Comparison of ENCODE assay signal across 2 cellular contexts in the genomic region with DNA sequence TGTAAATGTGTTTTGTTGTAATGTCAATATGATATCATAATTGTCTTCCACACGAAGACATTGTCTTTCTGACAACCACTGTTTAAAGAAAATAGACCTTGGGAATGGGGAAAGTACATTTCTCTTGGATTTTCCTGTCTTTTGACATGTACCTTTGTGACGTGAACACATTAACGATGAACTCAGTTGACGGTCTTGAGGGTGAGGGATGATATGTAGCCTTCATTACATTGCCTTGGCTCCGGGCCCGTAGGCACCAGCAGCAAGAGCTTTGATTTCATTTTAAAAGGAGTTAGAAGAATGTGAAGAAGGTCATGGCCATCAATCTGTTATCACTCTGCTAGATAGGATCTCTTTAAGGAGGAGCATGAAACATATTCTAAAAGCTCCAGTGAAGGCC.
A peak's percentile ranks its signal among the peaks of the same experiment; 100 is the strongest.
TF ChIP-seq lines count a peak whose summit lies in the region.

No MANE protein-coding gene starts in this region.

TF ChIP-seq in SK-N-SH treated with all-trans-retinoic acid at 6 μM for 48 hours, 23 proteins besides CTCF, POLR2A, EP300 and RAD21 (continued from another document):
- TF ChIP-seq, protein P1, sequence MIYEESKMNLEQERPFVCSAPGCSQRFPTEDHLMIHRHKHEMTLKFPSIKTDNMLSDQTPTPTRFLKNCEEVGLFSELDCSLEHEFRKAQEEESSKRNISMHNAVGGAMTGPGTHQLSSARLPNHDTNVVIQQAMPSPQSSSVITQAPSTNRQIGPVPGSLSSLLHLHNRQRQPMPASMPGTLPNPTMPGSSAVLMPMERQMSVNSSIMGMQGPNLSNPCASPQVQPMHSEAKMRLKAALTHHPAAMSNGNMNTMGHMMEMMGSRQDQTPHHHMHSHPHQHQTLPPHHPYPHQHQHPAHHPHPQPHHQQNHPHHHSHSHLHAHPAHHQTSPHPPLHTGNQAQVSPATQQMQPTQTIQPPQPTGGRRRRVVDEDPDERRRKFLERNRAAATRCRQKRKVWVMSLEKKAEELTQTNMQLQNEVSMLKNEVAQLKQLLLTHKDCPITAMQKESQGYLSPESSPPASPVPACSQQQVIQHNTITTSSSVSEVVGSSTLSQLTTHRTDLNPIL (CRISPR knock-in tag; IDR thresholded peaks at IDR 0.05; ENCODE audit: low read depth), result no peak
- no peak for TF ChIP-seq ZNF565 (CRISPR knock-in tag; conservative IDR thresholded peaks at IDR 0.05; ENCODE audit: low read depth)
- TF ChIP-seq ISL1 (CRISPR knock-in tag; IDR thresholded peaks at IDR 0.05), result peak; percentile 80
- TF ChIP-seq, protein P2, sequence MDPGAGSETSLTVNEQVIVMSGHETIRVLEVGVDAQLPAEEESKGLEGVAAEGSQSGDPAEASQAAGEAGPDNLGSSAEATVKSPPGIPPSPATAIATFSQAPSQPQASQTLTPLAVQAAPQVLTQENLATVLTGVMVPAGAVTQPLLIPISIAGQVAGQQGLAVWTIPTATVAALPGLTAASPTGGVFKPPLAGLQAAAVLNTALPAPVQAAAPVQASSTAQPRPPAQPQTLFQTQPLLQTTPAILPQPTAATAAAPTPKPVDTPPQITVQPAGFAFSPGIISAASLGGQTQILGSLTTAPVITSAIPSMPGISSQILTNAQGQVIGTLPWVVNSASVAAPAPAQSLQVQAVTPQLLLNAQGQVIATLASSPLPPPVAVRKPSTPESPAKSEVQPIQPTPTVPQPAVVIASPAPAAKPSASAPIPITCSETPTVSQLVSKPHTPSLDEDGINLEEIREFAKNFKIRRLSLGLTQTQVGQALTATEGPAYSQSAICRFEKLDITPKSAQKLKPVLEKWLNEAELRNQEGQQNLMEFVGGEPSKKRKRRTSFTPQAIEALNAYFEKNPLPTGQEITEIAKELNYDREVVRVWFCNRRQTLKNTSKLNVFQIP (CRISPR knock-in tag; IDR thresholded peaks at IDR 0.05; ENCODE audit: borderline replicate concordance, low read depth), result no peak
TF ChIP-seq in SK-N-SH treated with all-trans-retinoic acid at 6 μM for 48 hours: peak in this region for 1.

TF ChIP-seq in SK-N-SH, 30 proteins besides CTCF, POLR2A, EP300 and RAD21 (continued from another document):
- TF ChIP-seq, protein P3, sequence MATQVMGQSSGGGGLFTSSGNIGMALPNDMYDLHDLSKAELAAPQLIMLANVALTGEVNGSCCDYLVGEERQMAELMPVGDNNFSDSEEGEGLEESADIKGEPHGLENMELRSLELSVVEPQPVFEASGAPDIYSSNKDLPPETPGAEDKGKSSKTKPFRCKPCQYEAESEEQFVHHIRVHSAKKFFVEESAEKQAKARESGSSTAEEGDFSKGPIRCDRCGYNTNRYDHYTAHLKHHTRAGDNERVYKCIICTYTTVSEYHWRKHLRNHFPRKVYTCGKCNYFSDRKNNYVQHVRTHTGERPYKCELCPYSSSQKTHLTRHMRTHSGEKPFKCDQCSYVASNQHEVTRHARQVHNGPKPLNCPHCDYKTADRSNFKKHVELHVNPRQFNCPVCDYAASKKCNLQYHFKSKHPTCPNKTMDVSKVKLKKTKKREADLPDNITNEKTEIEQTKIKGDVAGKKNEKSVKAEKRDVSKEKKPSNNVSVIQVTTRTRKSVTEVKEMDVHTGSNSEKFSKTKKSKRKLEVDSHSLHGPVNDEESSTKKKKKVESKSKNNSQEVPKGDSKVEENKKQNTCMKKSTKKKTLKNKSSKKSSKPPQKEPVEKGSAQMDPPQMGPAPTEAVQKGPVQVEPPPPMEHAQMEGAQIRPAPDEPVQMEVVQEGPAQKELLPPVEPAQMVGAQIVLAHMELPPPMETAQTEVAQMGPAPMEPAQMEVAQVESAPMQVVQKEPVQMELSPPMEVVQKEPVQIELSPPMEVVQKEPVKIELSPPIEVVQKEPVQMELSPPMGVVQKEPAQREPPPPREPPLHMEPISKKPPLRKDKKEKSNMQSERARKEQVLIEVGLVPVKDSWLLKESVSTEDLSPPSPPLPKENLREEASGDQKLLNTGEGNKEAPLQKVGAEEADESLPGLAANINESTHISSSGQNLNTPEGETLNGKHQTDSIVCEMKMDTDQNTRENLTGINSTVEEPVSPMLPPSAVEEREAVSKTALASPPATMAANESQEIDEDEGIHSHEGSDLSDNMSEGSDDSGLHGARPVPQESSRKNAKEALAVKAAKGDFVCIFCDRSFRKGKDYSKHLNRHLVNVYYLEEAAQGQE (IDR thresholded peaks at IDR 0.05; ENCODE audit: low read depth, low read length), result no peak
- TF ChIP-seq SMC3 (IDR thresholded peaks at IDR 0.05; ENCODE audit: low read depth, low read length), result no peak
TF ChIP-seq in SK-N-SH: peak in this region for 0.
